ENCODE assay signal across 8 cellular contexts in genomic region chr21:42973309-42973990, GRCh38. TPM values are rescaled to one million over a fixed set of nuclear protein-coding genes. Genes with fewer than 3 reads are reported as not detected.
A peak's percentile ranks its signal among the peaks of the same experiment; 100 is the strongest.
DNase-seq lines count a peak whose midpoint lies in the region; ATAC-seq and TF ChIP-seq lines count a peak whose summit lies in the region.

No MANE protein-coding gene starts in this region.

- peak overlapping the region; percentile 95 for H2AFZ ChIP-seq in Loucy (ENCODE audit: low read length)
- peak overlapping the region; percentile 83 for H2AFZ ChIP-seq in neural cell (ENCODE audit: low read depth, low read length)

- DNase-seq in CD4-positive, alpha-beta T cell: peak in 3 of 10 experiments; percentile 2 to 36 (median 10)
- DNase-seq in HPDE6-E6E7 (ENCODE audit: extremely low spot score) (no peak), superior temporal gyrus (ENCODE audit: extremely low spot score) (no peak)

- peak; percentile 24 for ATAC-seq in CD4-positive, alpha-beta T cell (ENCODE audit: poor library complexity)
- ATAC-seq in GM21390 (IDR thresholded peaks at IDR 0.05; ENCODE audit: unreplicated experiment): no peak
- ATAC-seq in GM21381 (IDR thresholded peaks at IDR 0.05; ENCODE audit: unreplicated experiment): no peak

- H3K27me3 Mint-ChIP-seq in CD4-positive, alpha-beta T cell: no peaks in the 10 kb centered on the region

- H3K4me1 ChIP-seq in Loucy (ENCODE audit: insufficient read depth, low read length, poor library complexity, severe bottlenecking) (peaks cover 21% of the 10 kb centered on the region), ectodermal cell (ENCODE audit: control insufficient read depth, insufficient read depth, low read length) (no peaks in the 10 kb centered on the region)

- H3K36me3 ChIP-seq in Loucy (ENCODE audit: insufficient read depth, low read length) (no peaks in the 10 kb centered on the region), ectodermal cell (ENCODE audit: control insufficient read depth, insufficient read depth, low read length) (no peaks in the 10 kb centered on the region), neural cell (ENCODE audit: insufficient read depth, low read length) (no peaks in the 10 kb centered on the region)

- H3K4me2 ChIP-seq in Loucy (ENCODE audit: low read depth, low read length, poor library complexity, severe bottlenecking): peak overlapping the region; percentile 82
- H3K4me2 ChIP-seq in neural cell (ENCODE audit: low read length): peak overlapping the region; percentile 69

- H3K9me2 ChIP-seq in Loucy (replicated peaks; ENCODE audit: low read depth, low read length) (no peaks in the 10 kb centered on the region), neural cell (ENCODE audit: insufficient read depth, low read length) (no peaks in the 10 kb centered on the region)

- no peaks in the 10 kb centered on the region for H3K9me3 ChIP-seq in CD4-positive, alpha-beta T cell (ENCODE audit: control insufficient read depth, low read length)
- no peaks in the 10 kb centered on the region for H3K9me3 ChIP-seq in Loucy (ENCODE audit: insufficient read depth, low read depth, low read length)
- H3K9me3 ChIP-seq in ectodermal cell (ENCODE audit: control insufficient read depth, low read length): no peaks in the 10 kb centered on the region
- peaks cover 4% of the 10 kb centered on the region for H3K9me3 ChIP-seq in neural cell (ENCODE audit: low read length)

- H3F3A ChIP-seq in Loucy (ENCODE audit: low read depth): no peaks in the 10 kb centered on the region
- peaks cover 6% of the 10 kb centered on the region for H3F3A ChIP-seq in neural cell (ENCODE audit: insufficient read depth, low read length, poor library complexity, severe bottlenecking)

- POLR2A ChIA-PET in CD4-positive, alpha-beta T cell (lab: Charles Lee): interaction anchor here (0.6 to 1.3 kb wide), 22 partner anchors 9 to 1828 kb away, joined by 3 to 27 read pairs (median 3); partner anchors contain the start of genes ERVH48-1, HSF2BP, NDUFV3 and RRP1

- peaks cover 34% of the 10 kb centered on the region for H3K4me1 Mint-ChIP-seq in CD4-positive, alpha-beta T cell (ENCODE audit: low read depth)

- no peak for TF ChIP-seq EP300 in neural cell (conservative IDR thresholded peaks at IDR 0.05; ENCODE audit: poor library complexity, severe bottlenecking)

- H3K27ac Mint-ChIP-seq in CD4-positive, alpha-beta T cell: peak overlapping the region; percentile 97

- no peak for TF ChIP-seq RAD21 in neural cell (conservative IDR thresholded peaks at IDR 0.05)

- no peaks in the 10 kb centered on the region for H3K9me3 Mint-ChIP-seq in CD4-positive, alpha-beta T cell

- peak overlapping the region; percentile 90 for H3K4me3 Mint-ChIP-seq in CD4-positive, alpha-beta T cell

- H3K4me3 ChIP-seq in Loucy (ENCODE audit: low read length, poor library complexity, severe bottlenecking) (peak overlapping the region; percentile 76), ectodermal cell (ENCODE audit: insufficient read depth, low read depth, low read length) (peak overlapping the region; percentile 47), neural cell (ENCODE audit: low read length) (peak overlapping the region; percentile 65)

- H3K9ac ChIP-seq in Loucy (ENCODE audit: low read depth, low read length, poor library complexity, severe bottlenecking) (peak overlapping the region; percentile 75), neural cell (ENCODE audit: low read length) (peak overlapping the region; percentile 80)

- TF ChIP-seq CTCF in CD4-positive, alpha-beta T cell (IDR thresholded peaks at IDR 0.05): no peak
- TF ChIP-seq CTCF in Loucy (conservative IDR thresholded peaks at IDR 0.05; ENCODE audit: low read length) (no peak), neural cell (IDR thresholded peaks at IDR 0.05; ENCODE audit: poor library complexity, severe bottlenecking) (no peak)

- peaks cover 23% of the 10 kb centered on the region for H3K36me3 Mint-ChIP-seq in CD4-positive, alpha-beta T cell (ENCODE audit: low read depth)

- intact Hi-C loops in CD4-positive, alpha-beta T cell (cut with DNase I, micrococcal nuclease): loop anchor here (2.0 to 5.0 kb wide), 4 partner anchors 49 to 1844 kb away; partner anchors contain the start of genes ERVH48-1 (in 1 of the 2), NDUFV3 (in 1 of the 2), SUMO3 (in 1 of the 2) and WDR4 (in 1 of the 2)

- H3K27ac ChIP-seq in CD4-positive, alpha-beta T cell (ENCODE audit: low read depth, low read length): peak overlapping the region; percentile 88
- H3K27ac ChIP-seq in ectodermal cell (ENCODE audit: insufficient read depth, low read depth, low read length, poor library complexity, severe bottlenecking): no peak overlapping the region
- peak overlapping the region; percentile 89 for H3K27ac ChIP-seq in neural cell (ENCODE audit: low read length)

- peaks cover 15% of the 10 kb centered on the region for H4K20me1 ChIP-seq in Loucy (ENCODE audit: insufficient read depth, low read length, poor library complexity, severe bottlenecking)
- H4K20me1 ChIP-seq in neural cell (ENCODE audit: insufficient read depth): no peaks in the 10 kb centered on the region

- H3K27me3 ChIP-seq in CD4-positive, alpha-beta T cell (ENCODE audit: control insufficient read depth, insufficient read depth, low read length): no peaks in the 10 kb centered on the region
- H3K27me3 ChIP-seq in Loucy (ENCODE audit: insufficient read depth, low read length, poor library complexity, severe bottlenecking) (no peaks in the 10 kb centered on the region), ectodermal cell (ENCODE audit: control insufficient read depth, insufficient read depth, low read length, poor library complexity, severe bottlenecking) (no peaks in the 10 kb centered on the region), neural cell (ENCODE audit: insufficient read depth, low read depth, low read length) (no peaks in the 10 kb centered on the region)

- H3K79me2 ChIP-seq in Loucy (ENCODE audit: insufficient read depth, low read length): peaks cover 32% of the 10 kb centered on the region
- peaks cover 23% of the 10 kb centered on the region for H3K79me2 ChIP-seq in neural cell (replicated peaks; ENCODE audit: insufficient read depth, low read length)

- CTCF ChIA-PET in CD4-positive, alpha-beta T cell (lab: Charles Lee): interaction anchor here (1.0 kb wide), 1 partner anchor 80 kb away, joined by 4 read pairs; the partner anchor contains the start of gene NDUFV3

- 79 to 80% methylated on average over 19 of the region's 19 CpGs for WGBS in ectodermal cell, 2 experiments

TF ChIP-seq in neural cell, 6 proteins besides CTCF, POLR2A, EP300 and RAD21:
- TF ChIP-seq POLR2AphosphoS5 (IDR thresholded peaks at IDR 0.05) (no peak), REST (IDR thresholded peaks at IDR 0.05; ENCODE audit: borderline replicate concordance) (no peak), EZH2 (IDR thresholded peaks at IDR 0.05; ENCODE audit: borderline replicate concordance, insufficient read depth, low read length, poor library complexity, severe bottlenecking) (no peak), TAF1 (IDR thresholded peaks at IDR 0.05; ENCODE audit: low read depth) (no peak), SMC3 (conservative IDR thresholded peaks at IDR 0.05; ENCODE audit: poor library complexity) (no peak), MXI1 (conservative IDR thresholded peaks at IDR 0.05; ENCODE audit: poor library complexity, severe bottlenecking) (no peak)

RNA-seq across cellular contexts. Expression of gene PKNOX1, which starts 0.9 kb away (rescaled TPM):
- 10 to 100 TPM; 10.3 TPM for total RNA-seq in CD4-positive, alpha-beta T cell
- 9.8 TPM for polyA plus RNA-seq in ectodermal cell (2013, experiment 1 of 4)
- polyA plus RNA-seq in ectodermal cell (2013, experiment 2 of 4): 6.9 TPM
- polyA plus RNA-seq in ectodermal cell (2013, experiment 3 of 4): 9.1 TPM
- polyA plus RNA-seq in ectodermal cell (2013, experiment 4 of 4): 7.9 TPM
- 6.9 and 8.2 TPM in 2 replicates for polyA plus RNA-seq in neural cell
- 17.9 and 20.7 TPM in 2 replicates for polyA minus RNA-seq in neural cell

RNA-seq across cellular contexts. Expression of gene ERVH48-1, which starts 48.0 kb away (rescaled TPM):
- total RNA-seq in CD4-positive, alpha-beta T cell: 1 to 10 TPM; 1.1 to 1.4 TPM
- polyA plus RNA-seq in ectodermal cell (2013, experiment 1 of 4): 0.31 TPM
- polyA plus RNA-seq in ectodermal cell (2013, experiment 2 of 4): 0.41 TPM
- polyA plus RNA-seq in ectodermal cell (2013, experiment 3 of 4): 0.43 TPM
- 0.57 TPM for polyA plus RNA-seq in ectodermal cell (2013, experiment 4 of 4)
- not detected in 2 replicates for polyA plus RNA-seq in neural cell
- not detected in 2 replicates for polyA minus RNA-seq in neural cell
